Comparison of ENCODE assay signal across 2 cellular contexts in the genomic region with DNA sequence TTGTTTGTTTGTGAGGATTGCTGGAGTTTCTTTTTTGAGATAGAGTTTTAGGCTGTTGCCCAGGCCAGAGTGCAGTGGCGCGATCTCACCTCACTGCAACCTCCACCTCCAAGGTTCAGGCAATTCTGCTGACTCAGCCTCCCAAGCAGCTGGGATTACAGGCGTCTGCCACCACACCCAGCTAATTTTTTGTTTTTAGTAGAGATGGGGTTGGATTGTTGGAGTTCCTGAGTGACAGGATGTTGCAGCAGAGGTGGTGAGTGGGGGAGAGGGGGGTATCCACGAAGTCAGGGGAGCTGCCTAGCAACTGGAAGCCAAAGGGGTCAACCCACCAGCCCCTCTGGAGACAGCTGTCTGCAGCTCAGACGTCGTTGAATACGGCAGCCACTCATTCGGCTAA.
TF ChIP-seq lines count a peak whose summit lies in the region.

No MANE protein-coding gene starts in this region.

TF ChIP-seq in A549, 52 proteins besides CTCF, POLR2A, EP300 and RAD21:
- peak; percentile 73 for TF ChIP-seq MAFK (IDR thresholded peaks at IDR 0.05; ENCODE audit: partially characterized antibody)

TF ChIP-seq in K562, 482 proteins besides CTCF, POLR2A, EP300 and RAD21:
- TF ChIP-seq C11orf30 (IDR thresholded peaks at IDR 0.05; ENCODE audit: low read depth) (peak; percentile 91), MAFG (tag; conservative IDR thresholded peaks at IDR 0.05) (peak; percentile 86), ZNF316 (IDR thresholded peaks at IDR 0.05) (peak; percentile 95)
